1 cellular context compared by ENCODE assay signal in genomic region chr7:151060416-151061234, GRCh38.
TF ChIP-seq lines count a peak whose summit lies in the region.

No MANE protein-coding gene starts in this region.

TF ChIP-seq in HepG2, 621 proteins besides CTCF, POLR2A, EP300 and RAD21 (continued from another document):
- TF ChIP-seq ZNF749 (CRISPR knock-in tag; IDR thresholded peaks at IDR 0.05; ENCODE audit: borderline replicate concordance) (0 out of 2 replicates have a peak, but pooled peaks have one; percentile 19), RXRA (CRISPR knock-in tag; IDR thresholded peaks at IDR 0.05) (peak; percentile 9; the same call in 1 of the 2 replicates), NPAS2 (CRISPR knock-in tag; IDR thresholded peaks at IDR 0.05; ENCODE audit: borderline replicate concordance) (no peak), MTA1 (CRISPR knock-in tag; IDR thresholded peaks at IDR 0.05; ENCODE audit: borderline replicate concordance) (no peak), MAX (IDR thresholded peaks at IDR 0.05) (peak; percentile 21; the same call in 1 of the 2 replicates), ZNF709 (CRISPR knock-in tag; IDR thresholded peaks at IDR 0.05) (no peak), ZNF331 (CRISPR knock-in tag; IDR thresholded peaks at IDR 0.05) (no peak), ZNF563 (CRISPR knock-in tag; IDR thresholded peaks at IDR 0.05) (peak; percentile 17; the same call in 1 of the 2 replicates), ZNF616 (CRISPR knock-in tag; IDR thresholded peaks at IDR 0.05; ENCODE audit: low read depth) (peak; percentile 73; the same call in 1 of the 2 replicates), SRSF4 (IDR thresholded peaks at IDR 0.05; ENCODE audit: low read depth, low read length, poor library complexity, severe bottlenecking) (no peak), NFIB (CRISPR knock-in tag; IDR thresholded peaks at IDR 0.05; ENCODE audit: borderline replicate concordance) (no peak), ZNF687 (CRISPR knock-in tag; IDR thresholded peaks at IDR 0.05) (peak; percentile 30), ZNF33A (CRISPR knock-in tag; IDR thresholded peaks at IDR 0.05; ENCODE audit: borderline replicate concordance) (no peak), FOXO4 (CRISPR knock-in tag; conservative IDR thresholded peaks at IDR 0.05) (no peak), TFDP1 (CRISPR knock-in tag; IDR thresholded peaks at IDR 0.05; ENCODE audit: borderline replicate concordance) (no peak), ZFP36L2 (CRISPR knock-in tag; IDR thresholded peaks at IDR 0.05) (no peak), ZBTB46 (CRISPR knock-in tag; IDR thresholded peaks at IDR 0.05; ENCODE audit: borderline replicate concordance) (0 out of 2 replicates have a peak, but pooled peaks have one; percentile 69), ZFX (CRISPR knock-in tag; IDR thresholded peaks at IDR 0.05; ENCODE audit: low read depth) (0 out of 2 replicates have a peak, but pooled peaks have one; percentile 25), ZNF891 (CRISPR knock-in tag; IDR thresholded peaks at IDR 0.05) (peak; percentile 2; the same call in 1 of the 2 replicates), ETS1 (CRISPR knock-in tag; IDR thresholded peaks at IDR 0.05) (no peak)
- TF ChIP-seq, protein P1, sequence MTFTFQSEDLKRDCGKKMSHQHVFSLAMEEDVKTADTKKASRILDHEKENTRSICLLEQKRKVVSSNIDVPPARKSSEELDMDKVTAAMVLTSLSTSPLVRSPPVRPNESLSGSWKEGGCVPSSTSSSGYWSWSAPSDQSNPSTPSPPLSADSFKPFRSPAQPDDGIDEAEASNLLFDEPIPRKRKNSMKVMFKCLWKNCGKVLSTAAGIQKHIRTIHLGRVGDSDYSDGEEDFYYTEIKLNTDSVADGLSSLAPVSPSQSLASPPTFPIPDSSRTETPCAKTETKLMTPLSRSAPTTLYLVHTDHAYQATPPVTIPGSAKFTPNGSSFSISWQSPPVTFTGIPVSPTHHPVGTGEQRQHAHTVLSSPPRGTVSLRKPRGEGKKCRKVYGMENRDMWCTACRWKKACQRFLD (CRISPR knock-in tag; IDR thresholded peaks at IDR 0.05; ENCODE audit: borderline replicate concordance) = 0 out of 2 replicates have a peak, but pooled peaks have one; percentile 16
